Comparison of ENCODE assay signal across 19 cellular contexts in the genomic region with DNA sequence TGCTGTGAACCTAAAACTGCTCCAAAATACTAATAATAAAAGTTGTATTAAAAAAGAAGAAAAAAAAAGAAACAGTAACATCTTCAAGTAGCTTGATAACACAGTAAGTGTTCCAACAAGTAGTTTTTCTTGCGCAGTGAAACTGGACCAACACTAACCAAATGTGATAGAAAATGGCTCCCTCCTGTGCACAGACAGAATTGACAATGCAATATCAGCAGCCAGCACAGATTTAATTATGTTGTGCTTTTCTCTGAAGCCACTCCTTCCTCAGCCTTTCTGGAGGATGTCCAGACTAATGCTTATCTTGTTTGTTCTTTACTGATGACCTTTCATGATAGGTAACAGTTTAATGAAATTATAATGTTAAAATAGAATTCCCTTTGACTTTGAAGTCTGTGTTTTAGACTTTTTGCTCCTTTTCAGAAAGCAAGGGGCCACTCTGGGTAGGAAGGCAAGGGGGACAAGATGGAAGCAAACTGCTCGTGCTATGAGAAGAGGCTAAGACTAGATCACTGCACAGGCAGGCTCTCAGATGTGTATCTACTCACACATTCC.
DNase-seq lines count a peak whose midpoint lies in the region; FAIRE-seq and TF ChIP-seq lines count a peak whose summit lies in the region.
"Had no signal": no experiment of that assay in that cellular context is flagged by ENCODE, and none has a peak within 500 bp of the region (broad histone marks: within the 10 kb centered on the region; RNA-seq: fewer than 3 reads in every experiment).

No MANE protein-coding gene starts in this region.

- TF ChIP-seq CTCF in HEK293 (tag by site-specific recombination; IDR thresholded peaks at IDR 0.05) (0 out of 2 replicates have a peak, but pooled peaks have one; percentile 14), VCaP (conservative IDR thresholded peaks at IDR 0.05) (peak; percentile 56), hepatocyte (IDR thresholded peaks at IDR 0.05; ENCODE audit: poor library complexity) (peak; percentile 16), esophagus muscularis mucosa (IDR thresholded peaks at IDR 0.05) (no peak), D721Med (IDR thresholded peaks at IDR 0.05; ENCODE audit: insufficient read depth, missing control alignments) (no peak)

- CTCF ChIA-PET in HEK293 (lab: Yijun Ruan, JAX), result no interaction called here

- intact Hi-C loops in esophagus muscularis mucosa (cut with DNase I), result no loop called here

- no peaks in the 10 kb centered on the region for H3K79me2 ChIP-seq in hepatocyte
- H3K79me2 ChIP-seq: parathyroid adenoma had no signal

- H3K4me3 ChIP-seq in HEK293 (ENCODE audit: low read depth, low read length) (no peak overlapping the region), hepatocyte (no peak overlapping the region), esophagus muscularis mucosa (no peak overlapping the region)
- H3K4me3 ChIP-seq: sigmoid colon, suprapubic skin had no signal

- no peak for TF ChIP-seq POLR2A in esophagus muscularis mucosa (IDR thresholded peaks at IDR 0.05; ENCODE audit: low read depth)

- H3K4me1 ChIP-seq in HEK293 (ENCODE audit: control insufficient read depth, insufficient read depth, low read length) (no peaks in the 10 kb centered on the region), hepatocyte (ENCODE audit: insufficient read depth) (no peaks in the 10 kb centered on the region), esophagus muscularis mucosa (no peaks in the 10 kb centered on the region)
- H3K4me1 ChIP-seq: parathyroid adenoma, sigmoid colon, suprapubic skin had no signal

- H3K9me2 ChIP-seq in hepatocyte (replicated peaks; ENCODE audit: insufficient read depth), result no peaks in the 10 kb centered on the region

- H2AFZ ChIP-seq in hepatocyte, result peak overlapping the region; percentile 9
- H2AFZ ChIP-seq: parathyroid adenoma had no signal

- H3K27ac ChIP-seq in HEK293 (ENCODE audit: extremely low read depth, low read depth, low read length), result no peak overlapping the region
- peak overlapping the region; percentile 31 for H3K27ac ChIP-seq in VCaP
- H3K27ac ChIP-seq in hepatocyte, result no peak overlapping the region
- H3K27ac ChIP-seq in esophagus muscularis mucosa (replicated peaks in 1 of 4), result no peak overlapping the region
- H3K27ac ChIP-seq: parathyroid adenoma, RWPE1, sigmoid colon, suprapubic skin had no signal

- H3K27me3 ChIP-seq in hepatocyte, result no peaks in the 10 kb centered on the region
- no peaks in the 10 kb centered on the region for H3K27me3 ChIP-seq in esophagus muscularis mucosa
- H3K27me3 ChIP-seq: sigmoid colon, suprapubic skin had no signal

- WGBS in hepatocyte (ENCODE audit: low lambda C conversion rate, missing lambda C conversion rate), result 69% methylated on average over 2 of the region's 2 CpGs
- 60% methylated on average over 2 of the region's 2 CpGs for whole genome bisulfite sequencing in esophagus muscularis mucosa

- no peaks in the 10 kb centered on the region for H3K9me3 ChIP-seq in HEK293 (ENCODE audit: control insufficient read depth, insufficient read depth, low read depth, low read length)
- no peaks in the 10 kb centered on the region for H3K9me3 ChIP-seq in hepatocyte (ENCODE audit: low read depth)
- no peaks in the 10 kb centered on the region for H3K9me3 ChIP-seq in esophagus muscularis mucosa
- H3K9me3 ChIP-seq: sigmoid colon, suprapubic skin had no signal

- no peak for FAIRE-seq in D721Med (lab: Jason Lieb, UNC)
- FAIRE-seq: urothelium cell line had no signal

- no peaks in the 10 kb centered on the region for H3K36me3 ChIP-seq in HEK293 (ENCODE audit: control insufficient read depth in 2 of 2, insufficient read depth in 1 of 2, low read length in 2 of 2)
- H3K36me3 ChIP-seq in hepatocyte (replicated peaks; ENCODE audit: insufficient read depth, low read depth), result no peaks in the 10 kb centered on the region
- no peaks in the 10 kb centered on the region for H3K36me3 ChIP-seq in esophagus muscularis mucosa
- H3K36me3 ChIP-seq: sigmoid colon, suprapubic skin had no signal

- no peaks in the 10 kb centered on the region for H4K20me1 ChIP-seq in hepatocyte (ENCODE audit: insufficient read depth, poor library complexity, severe bottlenecking)

- peak; percentile 5 for DNase-seq in NCI-H1092 treated with DMSO at 0.1 percent for 48 hours (lab: John Stamatoyannopoulos, UW)
- no peak for DNase-seq in NCI-H1092 (lab: John Stamatoyannopoulos, UW)
- no peak for DNase-seq in hepatocyte (ENCODE audit: low spot score)
- no peak for DNase-seq in esophagus muscularis mucosa (ENCODE audit: extremely low spot score)
- no peak for DNase-seq in D721Med (ENCODE audit: insufficient read length, low spot score)
- no peak for DNase-seq in central memory CD4-positive, alpha-beta T cell
- DNase-seq: activated CD4-positive, CD25-positive, alpha-beta regulatory T cell treated with anti-CD3 and anti-CD28 coated beads, Interleukin-2, amount 50 U/mL, for 72 hours; amniotic stem cell; Calu3; caudate nucleus; HCEC 1CT; NCI-H1694 treated with DMSO at 0.1 percent for 48 hours; sigmoid colon had no signal

- no peak overlapping the region for H3K4me2 ChIP-seq in hepatocyte

- TF ChIP-seq EP300 in esophagus muscularis mucosa (IDR thresholded peaks at IDR 0.05), result no peak

- POLR2A ChIA-PET in HEK293 (lab: Yijun Ruan, JAX), result no interaction called here

TF ChIP-seq in HEK293, 187 proteins besides CTCF, POLR2A, EP300 and RAD21:
- TF ChIP-seq ZNF473 (tag by site-specific recombination; IDR thresholded peaks at IDR 0.05) (no peak), ZNF24 (tag by site-specific recombination; IDR thresholded peaks at IDR 0.05) (no peak), ZNF571 (tag by site-specific recombination; IDR thresholded peaks at IDR 0.05) (no peak), ZNF19 (tag by site-specific recombination; IDR thresholded peaks at IDR 0.05; ENCODE audit: low read depth) (no peak), ZNF791 (tag by site-specific recombination; IDR thresholded peaks at IDR 0.05) (no peak), ZNF175 (tag by site-specific recombination; IDR thresholded peaks at IDR 0.05) (no peak), ZNF792 (tag by site-specific recombination; IDR thresholded peaks at IDR 0.05) (no peak), ZBTB7A (tag by site-specific recombination; IDR thresholded peaks at IDR 0.05; ENCODE audit: low read depth) (no peak), ZBTB48 (tag by site-specific recombination; IDR thresholded peaks at IDR 0.05) (no peak), ZNF350 (tag by site-specific recombination; IDR thresholded peaks at IDR 0.05) (no peak), ZNF174 (tag by site-specific recombination; IDR thresholded peaks at IDR 0.05) (no peak), SETDB1 (IDR thresholded peaks at IDR 0.05; ENCODE audit: insufficient read length, low read length) (no peak), ZNF140 (tag by site-specific recombination; IDR thresholded peaks at IDR 0.05) (no peak), GLI2 (tag by site-specific recombination; IDR thresholded peaks at IDR 0.05; ENCODE audit: borderline replicate concordance, low read depth) (no peak), ZNF580 (tag by site-specific recombination; IDR thresholded peaks at IDR 0.05) (no peak), ZNF266 (tag by site-specific recombination; IDR thresholded peaks at IDR 0.05; ENCODE audit: low read depth) (no peak), ZNF398 (tag by site-specific recombination; IDR thresholded peaks at IDR 0.05) (no peak), ZBTB6 (tag by site-specific recombination; IDR thresholded peaks at IDR 0.05) (no peak)
TF ChIP-seq in HEK293: peak in this region for 0.

Comparison
In these comparisons a context has a peak if more than half of its experiments do, and no peak if none do; other contexts are left out.
1. CTCF ChIP-seq: peak in HEK293 (single experiment), VCaP (single experiment) and hepatocyte (single experiment); none in esophagus muscularis mucosa (0 of 3) and D721Med (single experiment).